In the genomic region with DNA sequence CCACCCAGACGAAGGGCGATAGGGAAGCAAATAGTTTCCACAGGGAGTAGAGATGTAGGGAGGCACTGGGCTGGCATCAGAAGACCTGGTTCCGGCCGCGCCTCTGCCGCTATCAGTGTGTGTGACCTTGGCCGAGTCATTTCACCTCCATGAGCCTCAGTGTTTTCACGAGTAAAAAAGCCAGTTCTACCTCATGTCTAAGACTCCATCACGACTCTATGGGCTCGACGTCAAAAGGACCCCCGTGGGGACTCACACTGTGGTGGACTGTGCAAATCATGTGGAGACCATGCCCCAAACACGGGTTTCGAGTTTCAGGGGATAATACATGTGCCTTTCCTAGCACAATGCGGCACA, we compare ENCODE assay signal across 7 cellular contexts. TPM values are rescaled to one million over a fixed set of nuclear protein-coding genes. Genes with fewer than 3 reads are reported as not detected.
DNase-seq lines count a peak whose midpoint lies in the region; ATAC-seq and TF ChIP-seq lines count a peak whose summit lies in the region.

No MANE protein-coding gene starts in this region.

- H3K9me3 Mint-ChIP-seq in activated T-helper 2 cell treated with anti-CD3 and anti-CD28 coated beads, Interferon-gamma antibody, Interleukin-2, Interleukin-4, amounts not matched to agents 10 μg/mL and 5 μg/mL and 100 μg/mL, durations not matched to agents 14 hours and 24 hours and 36 hours = no peaks in the 10 kb centered on the region

- H3K4me3 ChIP-seq in HUES64 (ENCODE audit: low read length) (peak overlapping the region; percentile 83), iPS-18a (ENCODE audit: low read length) (peak overlapping the region; percentile 93), stomach (peak overlapping the region; percentile 76 to 89 (median 88))

- H3K9me3 ChIP-seq in HUES64 (ENCODE audit: insufficient read depth, low read depth, low read length) (no peaks in the 10 kb centered on the region), iPS-18a (ENCODE audit: control insufficient read depth, low read depth, low read length) (no peaks in the 10 kb centered on the region), stomach (no peaks in the 10 kb centered on the region)

- H3K27ac Mint-ChIP-seq in activated T-helper 2 cell treated with anti-CD3 and anti-CD28 coated beads, Interferon-gamma antibody, Interleukin-2, Interleukin-4, amounts not matched to agents 10 μg/mL and 5 μg/mL and 100 μg/mL, durations not matched to agents 14 hours and 24 hours and 36 hours = no peak overlapping the region

- no peak for TF ChIP-seq CTCF in stomach (IDR thresholded peaks at IDR 0.05)

- peak overlapping the region; percentile 75 for H3K4me3 Mint-ChIP-seq in activated T-helper 2 cell treated with anti-CD3 and anti-CD28 coated beads, Interferon-gamma antibody, Interleukin-2, Interleukin-4, amounts not matched to agents 10 μg/mL and 5 μg/mL and 100 μg/mL, durations not matched to agents 14 hours and 24 hours and 36 hours (ENCODE audit: low read depth)

- peaks cover 23% of the 10 kb centered on the region for H3K4me1 Mint-ChIP-seq in activated T-helper 2 cell treated with anti-CD3 and anti-CD28 coated beads, Interferon-gamma antibody, Interleukin-2, Interleukin-4, amounts not matched to agents 10 μg/mL and 5 μg/mL and 100 μg/mL, durations not matched to agents 14 hours and 24 hours and 36 hours (ENCODE audit: low read depth)

- H3K27ac ChIP-seq in HUES64 (ENCODE audit: low read depth, low read length) = no peak overlapping the region
- peak overlapping the region; percentile 45 for H3K27ac ChIP-seq in iPS-18a (ENCODE audit: low read length)
- peak overlapping the region; percentile 92 to 95 (median 93) for H3K27ac ChIP-seq in stomach

- H3K4me1 ChIP-seq in HUES64 (ENCODE audit: insufficient read depth, low read length) (peaks cover 16% of the 10 kb centered on the region; the same call in 1 of the 2 replicates), iPS-18a (ENCODE audit: control insufficient read depth, low read depth, low read length) (peaks cover 12% of the 10 kb centered on the region), stomach (peaks cover 7 to 48% (median 30%) of the 10 kb centered on the region in 4 donors)

- intact Hi-C loops in activated T-helper 2 cell treated with anti-CD3 and anti-CD28 coated beads, Interferon-gamma antibody, Interleukin-2, Interleukin-4, amounts not matched to agents 10 μg/mL and 5 μg/mL and 100 μg/mL, durations not matched to agents 14 hours and 24 hours and 36 hours (cut with micrococcal nuclease) = loop anchor here (2.0 to 10.0 kb wide), 3 partner anchors 297 to 673 kb away; a partner anchor contains a TSS
- intact Hi-C loops in stomach (cut with DNase I; ENCODE audit: low total_unique reads) = no loop called here

- WGBS in HUES64 = 81% methylated on average over 15 of the region's 15 CpGs
- WGBS in stomach, 5 donors = 52 to 59% (median 54%) methylated on average over 15 of the region's 15 CpGs

- no peak for ATAC-seq in HG03432 (IDR thresholded peaks at IDR 0.05; ENCODE audit: unreplicated experiment)

- peaks cover 16% of the 10 kb centered on the region for H3K27me3 Mint-ChIP-seq in activated T-helper 2 cell treated with anti-CD3 and anti-CD28 coated beads, Interferon-gamma antibody, Interleukin-2, Interleukin-4, amounts not matched to agents 10 μg/mL and 5 μg/mL and 100 μg/mL, durations not matched to agents 14 hours and 24 hours and 36 hours (ENCODE audit: low read depth)

- no peak for TF ChIP-seq EP300 in stomach (IDR thresholded peaks at IDR 0.05)

- TF ChIP-seq POLR2A in stomach (IDR thresholded peaks at IDR 0.05) = no peak

- peaks cover 3% of the 10 kb centered on the region for H3K36me3 Mint-ChIP-seq in activated T-helper 2 cell treated with anti-CD3 and anti-CD28 coated beads, Interferon-gamma antibody, Interleukin-2, Interleukin-4, amounts not matched to agents 10 μg/mL and 5 μg/mL and 100 μg/mL, durations not matched to agents 14 hours and 24 hours and 36 hours (ENCODE audit: low read depth)

- H3K36me3 ChIP-seq in HUES64 (ENCODE audit: insufficient read depth, low read length) = no peaks in the 10 kb centered on the region
- H3K36me3 ChIP-seq in iPS-18a (ENCODE audit: control insufficient read depth, low read depth, low read length) = no peaks in the 10 kb centered on the region
- no peaks in the 10 kb centered on the region for H3K36me3 ChIP-seq in stomach

- peak overlapping the region; percentile 93 for H3K9ac ChIP-seq in HUES64 (ENCODE audit: low read depth, low read length)
- peak overlapping the region; percentile 72 for H3K9ac ChIP-seq in iPS-18a (ENCODE audit: low read length)

- H3K27me3 ChIP-seq in HUES64 (ENCODE audit: insufficient read depth, low read length) (no peaks in the 10 kb centered on the region), iPS-18a (ENCODE audit: control insufficient read depth, insufficient read depth, low read length) (no peaks in the 10 kb centered on the region), stomach (no peaks in the 10 kb centered on the region)

- no peak for DNase-seq in activated T-helper 2 cell treated with anti-CD3 and anti-CD28 coated beads, Interferon-gamma antibody, Interleukin-2, Interleukin-4, amounts not matched to agents 10 μg/mL and 5 μg/mL and 100 μg/mL, durations not matched to agents 14 hours and 24 hours and 36 hours (ENCODE audit: low spot score)
- no peak for DNase-seq in stomach
- DNase-seq in HK-2 (ENCODE audit: unreplicated experiment) = no peak
- DNase-seq in NCI-H1048 (lab: John Stamatoyannopoulos, UW) = no peak

RNA-seq across cellular contexts. Expression of a gene that starts 0.6 kb away (rescaled TPM):
- 8.0 TPM for polyA plus RNA-seq in HUES64 (2013, experiment 1 of 2)
- polyA plus RNA-seq in HUES64 (2013, experiment 2 of 2) = 12.2 TPM
- 11.2 and 13.8 TPM in 2 replicates for total RNA-seq in activated T-helper 2 cell treated with anti-CD3 and anti-CD28 coated beads, Interferon-gamma antibody, Interleukin-2, Interleukin-4, amounts not matched to agents 10 μg/mL and 5 μg/mL and 100 μg/mL, durations not matched to agents 14 hours and 24 hours and 36 hours
- total RNA-seq in stomach = 10 to 100 TPM in 4 of 5 donors, 1 to 10 TPM in 1; 4.6 to 74.1 (median 26.1) TPM
- 1 to 10 TPM; 4.3 to 9.1 (median 9.0) TPM for polyA plus RNA-seq in stomach
